1 cellular context compared by ENCODE assay signal in the genomic region with DNA sequence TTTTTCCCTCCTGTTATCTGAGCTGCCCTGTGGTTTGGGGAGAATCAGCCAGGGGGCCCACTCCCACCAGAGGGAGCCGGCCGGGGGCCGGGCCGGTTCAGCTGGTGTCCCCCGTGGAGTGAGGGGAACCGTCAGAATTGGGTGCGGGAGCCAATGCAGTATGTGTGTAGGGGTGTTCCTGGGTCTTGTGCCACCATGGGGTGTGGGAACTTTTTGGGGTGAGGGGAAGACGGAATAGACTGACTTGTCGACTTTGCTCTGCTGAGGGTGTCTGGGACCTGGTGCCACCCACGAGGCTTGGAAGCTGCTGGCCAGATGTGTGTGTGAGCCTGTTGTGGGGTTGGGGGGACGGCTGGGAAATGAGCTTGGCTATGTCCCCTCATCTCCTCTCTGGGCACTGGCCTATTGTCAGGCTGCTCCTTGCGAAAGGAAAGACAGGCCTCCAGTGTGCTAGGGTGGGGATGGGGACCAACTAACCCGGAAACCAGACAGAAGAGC.
A peak's percentile ranks its signal among the peaks of the same experiment; 100 is the strongest.
TF ChIP-seq lines count a peak whose summit lies in the region.

No MANE protein-coding gene starts in this region.

TF ChIP-seq in K562, 482 proteins besides CTCF, POLR2A, EP300 and RAD21:
- TF ChIP-seq KDM5B (IDR thresholded peaks at IDR 0.05; ENCODE audit: insufficient replicate concordance, low read depth, low read length) (peak; percentile 4), SOX6 (IDR thresholded peaks at IDR 0.05) (no peak), ZBTB7A (IDR thresholded peaks at IDR 0.05; ENCODE audit: borderline replicate concordance, control insufficient read depth, low read depth, low read length) (peak; percentile 89; the same call in 1 of the 2 replicates), NRF1 (conservative IDR thresholded peaks at IDR 0.05 in 1 of 2, IDR thresholded peaks at IDR 0.05 in 1 of 2) (peak in 1 of 2 experiments; percentile 31; a peak in 1 of 4 replicates), ZNF134 (CRISPR knock-in tag; conservative IDR thresholded peaks at IDR 0.05) (no peak), ZNF551 (CRISPR knock-in tag; IDR thresholded peaks at IDR 0.05) (no peak), ZBTB17 (CRISPR knock-in tag; IDR thresholded peaks at IDR 0.05) (no peak), MAZ (CRISPR knock-in tag; conservative IDR thresholded peaks at IDR 0.05 in 1 of 2, IDR thresholded peaks at IDR 0.05 in 1 of 2) (no peak; a peak in 1 of 4 replicates), ARID1B (IDR thresholded peaks at IDR 0.05) (peak; percentile 15; the same call in 1 of the 2 replicates), CTCFL (IDR thresholded peaks at IDR 0.05; ENCODE audit: borderline replicate concordance, insufficient read depth, low read depth, low read length, poor library complexity, severe bottlenecking) (peak; percentile 5)
TF ChIP-seq in K562: peak in this region for 5.
